In genomic region chr14:74495356-74495755, GRCh38 we compare ENCODE assay signal across 15 cellular contexts.
A peak's percentile ranks its signal among the peaks of the same experiment; 100 is the strongest.
DNase-seq lines count a peak whose midpoint lies in the region; ATAC-seq and TF ChIP-seq lines count a peak whose summit lies in the region.
"Had no signal": no experiment of that assay in that cellular context is flagged by ENCODE, and none has a peak within 500 bp of the region (broad histone marks: within the 10 kb centered on the region; RNA-seq: fewer than 3 reads in every experiment).

No MANE protein-coding gene starts in this region.

- CTCF ChIA-PET in HEK293 (lab: Yijun Ruan, JAX): interaction anchor here (0.7 to 0.8 kb wide), 2 partner anchors 13 to 191 kb away, joined by 3 read pairs; no protein-coding TSS in a partner anchor

- H3K36me3 ChIP-seq in BLaER1 (peaks cover 41% of the 10 kb centered on the region), HEK293 (ENCODE audit: control insufficient read depth in 2 of 2, insufficient read depth in 1 of 2, low read length in 2 of 2) (peaks cover 3 to 6% of the 10 kb centered on the region in 2 experiments; a peak in 2 of 3 replicates), RWPE2 (ENCODE audit: low read depth) (peaks cover 43% of the 10 kb centered on the region)

- no peak for TF ChIP-seq CTCF in HEK293 (tag by site-specific recombination; IDR thresholded peaks at IDR 0.05)
- TF ChIP-seq CTCF in RWPE2 (IDR thresholded peaks at IDR 0.05; ENCODE audit: poor library complexity, severe bottlenecking): no peak

- peak; percentile 3 for TF ChIP-seq POLR2A in erythroblast (IDR thresholded peaks at IDR 0.05; ENCODE audit: low read length)

- H3K4me1 ChIP-seq in BLaER1 (peaks cover 38% of the 10 kb centered on the region), HEK293 (ENCODE audit: control insufficient read depth, insufficient read depth, low read length) (peaks cover 16% of the 10 kb centered on the region), RWPE2 (ENCODE audit: insufficient read depth, poor library complexity, severe bottlenecking) (peaks cover 26% of the 10 kb centered on the region)

- H3K9ac ChIP-seq in BLaER1: no peak overlapping the region
- H3K9ac ChIP-seq: parathyroid adenoma had no signal

- H4K20me1 ChIP-seq in BLaER1: peaks cover 26% of the 10 kb centered on the region

- H3K9me3 ChIP-seq in BLaER1 (no peaks in the 10 kb centered on the region), HEK293 (ENCODE audit: control insufficient read depth, insufficient read depth, low read depth, low read length) (no peaks in the 10 kb centered on the region), RWPE2 (ENCODE audit: severe bottlenecking) (no peaks in the 10 kb centered on the region)

- POLR2A ChIA-PET in HEK293 (lab: Yijun Ruan, JAX): no interaction called here

- peaks cover 7% of the 10 kb centered on the region; the same call in 1 of the 2 replicates for H3K27me3 ChIP-seq in BLaER1
- no peaks in the 10 kb centered on the region for H3K27me3 ChIP-seq in RWPE2 (ENCODE audit: insufficient read depth, poor library complexity, severe bottlenecking)

- no peak for ATAC-seq in RWPE2 (ENCODE audit: low read depth)
- no peak for ATAC-seq in HG02763 (IDR thresholded peaks at IDR 0.05; ENCODE audit: unreplicated experiment)
- ATAC-seq: effector memory CD8-positive, alpha-beta T cell had no signal

- H3K27ac ChIP-seq in BLaER1 (no peak overlapping the region), HEK293 (ENCODE audit: extremely low read depth, low read depth, low read length) (no peak overlapping the region), RWPE2 (ENCODE audit: poor library complexity, severe bottlenecking) (peak overlapping the region; percentile 52), substantia nigra (ENCODE audit: low read depth, low read length, poor library complexity, severe bottlenecking) (no peak overlapping the region)
- H3K27ac ChIP-seq: parathyroid adenoma had no signal

- no peak overlapping the region for H3K4me3 ChIP-seq in BLaER1
- no peak overlapping the region for H3K4me3 ChIP-seq in HEK293 (ENCODE audit: low read depth, low read length)
- no peak overlapping the region for H3K4me3 ChIP-seq in RWPE2 (ENCODE audit: severe bottlenecking)
- H3K4me3 ChIP-seq: lung had no signal

- DNase-seq in RWPE2 (ENCODE audit: low spot score) (no peak), erythroblast (lab: John Stamatoyannopoulos, UW) (peak; percentile 25 to 48), retina (no peak), NCI-H526 treated with DMSO at 0.1 percent for 48 hours (lab: John Stamatoyannopoulos, UW) (no peak), substantia nigra (lab: John Stamatoyannopoulos, UW) (no peak)
- DNase-seq: effector memory CD8-positive, alpha-beta T cell; NCI-H1436 treated with DMSO at 0.1 percent for 48 hours; NK-92 treated with Interleukin-12 subunit alpha and Interleukin-12 subunit beta, amount 100 ng/mL, for 24 hours; stimulated activated CD4-positive, alpha-beta T cell treated with anti-CD3 and anti-CD28 coated beads, Interleukin-2, amount 100 ng/mL, for 24 hours; stimulated activated naive CD4-positive, alpha-beta T cell treated with Interleukin-2 at 50 U/mL for 16 hours had no signal

- peak overlapping the region; percentile 91 for H3K4me2 ChIP-seq in BLaER1

TF ChIP-seq in HEK293, 187 proteins besides CTCF, POLR2A, EP300 and RAD21 (continues in another document):
- TF ChIP-seq ZNF580 (tag by site-specific recombination; IDR thresholded peaks at IDR 0.05) (no peak), EGR2 (tag by site-specific recombination; IDR thresholded peaks at IDR 0.05; ENCODE audit: low read depth) (no peak), ZXDB (tag by site-specific recombination; IDR thresholded peaks at IDR 0.05) (0 out of 2 replicates have a peak, but pooled peaks have one; percentile 19), ZNF121 (tag by site-specific recombination; IDR thresholded peaks at IDR 0.05) (no peak), ZNF626 (tag by site-specific recombination; IDR thresholded peaks at IDR 0.05) (no peak), ZNF211 (tag by site-specific recombination; IDR thresholded peaks at IDR 0.05; ENCODE audit: low read depth) (no peak), ZBTB48 (tag by site-specific recombination; IDR thresholded peaks at IDR 0.05) (no peak), ZNF658 (tag by site-specific recombination; IDR thresholded peaks at IDR 0.05) (no peak), ZFP37 (tag by site-specific recombination; IDR thresholded peaks at IDR 0.05) (no peak), ZNF654 (tag by site-specific recombination; IDR thresholded peaks at IDR 0.05; ENCODE audit: low read depth) (no peak), ZNF362 (tag by site-specific recombination; IDR thresholded peaks at IDR 0.05) (no peak), YY2 (tag by site-specific recombination; IDR thresholded peaks at IDR 0.05) (no peak), PRDM6 (tag by site-specific recombination; IDR thresholded peaks at IDR 0.05) (peak; percentile 27; the same call in 1 of the 2 replicates), ZNF280C (tag by site-specific recombination; IDR thresholded peaks at IDR 0.05) (no peak), PRDM10 (tag by site-specific recombination; IDR thresholded peaks at IDR 0.05) (0 out of 2 replicates have a peak, but pooled peaks have one; percentile 22), ZNF335 (tag by site-specific recombination; conservative IDR thresholded peaks at IDR 0.05) (no peak), MYNN (tag by site-specific recombination; IDR thresholded peaks at IDR 0.05; ENCODE audit: borderline replicate concordance) (no peak), ZSCAN23 (tag by site-specific recombination; IDR thresholded peaks at IDR 0.05) (no peak)

Comparison
In these comparisons a context has a peak if more than half of its experiments do, and no peak if none do; other contexts are left out.
1. DNase-seq: peak in erythroblast (2 of 2); none in RWPE2 (single experiment), retina (single experiment), NCI-H526 treated with DMSO at 0.1 percent for 48 hours (single experiment) and substantia nigra (0 of 49).